17 cellular contexts compared by ENCODE assay signal in genomic region chr14:84825481-84825880, GRCh38.
DNase-seq lines count a peak whose midpoint lies in the region; ATAC-seq, FAIRE-seq and TF ChIP-seq lines count a peak whose summit lies in the region.
"Had no signal": no experiment of that assay in that cellular context is flagged by ENCODE, and none has a peak within 500 bp of the region (broad histone marks: within the 10 kb centered on the region; RNA-seq: fewer than 3 reads in every experiment).

No MANE protein-coding gene starts in this region.

- H3K9me3 Mint-ChIP-seq in T-cell: peaks cover 0 to 49% (median 25%) of the 10 kb centered on the region in 3 donors

- DNase-seq in AG20443 (ENCODE audit: low spot score) (peak; percentile 17), HTR-8/SVneo (ENCODE audit: insufficient read length, low spot score) (peak; percentile 6), bronchial epithelial cell (ENCODE audit: low read depth) (peak; percentile 87), iris pigment epithelial cell (ENCODE audit: low read depth) (peak; percentile 52), retina (no peak), GM13977 (ENCODE audit: low spot score) (no peak), T-cell (no peak)
- DNase-seq: activated CD4-positive, alpha-beta T cell treated with anti-CD3 and anti-CD28 coated beads, Interleukin-2, amount 50 U/mL, for 1 hour; activated naive CD8-positive, alpha-beta T cell treated with anti-CD3 and anti-CD28 coated beads, Interleukin-2, amount 10 ng/mL, durations not matched to agents 7 days and 5 days; activated T-cell treated with anti-CD3 and anti-CD28 coated beads, Interleukin-2, amount 50 U/mL, for 4 hours; Calu3; right lobe of liver; SIG-M5; stimulated activated CD4-positive, alpha-beta T cell treated with anti-CD3 and anti-CD28 coated beads, Interleukin-2, amount 100 ng/mL, for 48 hours; transverse colon had no signal

- ATAC-seq in HG03457 (IDR thresholded peaks at IDR 0.05; ENCODE audit: unreplicated experiment) (no peak), T-cell (replicated peaks in 1 of 4) (no peak)
- ATAC-seq: activated T-cell treated with anti-CD3 and anti-CD28 coated beads, Interleukin-2, amount 50 U/mL, for 4 hours; right lobe of liver had no signal

- H3K27me3 ChIP-seq in bronchial epithelial cell (ENCODE audit: control insufficient read depth, insufficient read depth, low read length): no peaks in the 10 kb centered on the region
- H3K27me3 ChIP-seq: right lobe of liver, transverse colon had no signal

- H3K36me3 ChIP-seq in bronchial epithelial cell (ENCODE audit: control insufficient read depth, insufficient read depth, low read length): no peaks in the 10 kb centered on the region
- H3K36me3 ChIP-seq: right lobe of liver, transverse colon had no signal

- TF ChIP-seq CTCF in bronchial epithelial cell (IDR thresholded peaks at IDR 0.05; ENCODE audit: insufficient read depth, low read length, severe bottlenecking): no peak
- TF ChIP-seq CTCF in GM13977 (IDR thresholded peaks at IDR 0.05; ENCODE audit: extremely low read depth, insufficient read depth, missing control alignments): no peak

- POLR2A ChIA-PET in T-cell (lab: Charles Lee): no interaction called here

- CTCF ChIA-PET in T-cell (lab: Charles Lee): no interaction called here

- in situ Hi-C loops in GM13977 (cut with MboI; ENCODE audit: low pct_unique_long_range_greater_than_20kb, low sequenced_read_pairs, unreplicated experiment): no loop called here

- H3K36me3 Mint-ChIP-seq in T-cell: no peaks in the 10 kb centered on the region
- H3K36me3 Mint-ChIP-seq: activated naive CD8-positive, alpha-beta T cell treated with anti-CD3 and anti-CD28 coated beads, Interleukin-2, amount 10 ng/mL, durations not matched to agents 7 days and 5 days; memory B cell had no signal

- no peak overlapping the region for H3K4me3 ChIP-seq in bronchial epithelial cell (ENCODE audit: low read depth, low read length)
- H3K4me3 ChIP-seq: right lobe of liver, transverse colon had no signal

- FAIRE-seq in HTR-8/SVneo (lab: Jason Lieb, UNC) (no peak), bronchial epithelial cell (lab: Jason Lieb, UNC) (no peak)

- H3K27ac Mint-ChIP-seq in T-cell: no peak overlapping the region
- H3K27ac Mint-ChIP-seq: activated naive CD8-positive, alpha-beta T cell treated with anti-CD3 and anti-CD28 coated beads, Interleukin-2, amount 10 ng/mL, durations not matched to agents 7 days and 5 days; memory B cell had no signal

- no peaks in the 10 kb centered on the region for H3K27me3 Mint-ChIP-seq in T-cell
- H3K27me3 Mint-ChIP-seq: activated naive CD8-positive, alpha-beta T cell treated with anti-CD3 and anti-CD28 coated beads, Interleukin-2, amount 10 ng/mL, durations not matched to agents 7 days and 5 days; memory B cell had no signal

- no peak overlapping the region for H3K4me3 Mint-ChIP-seq in T-cell
- H3K4me3 Mint-ChIP-seq: activated naive CD8-positive, alpha-beta T cell treated with anti-CD3 and anti-CD28 coated beads, Interleukin-2, amount 10 ng/mL, durations not matched to agents 7 days and 5 days; activated T-cell treated with anti-CD3 and anti-CD28 coated beads, Interleukin-2, amount 50 U/mL, for 4 hours; memory B cell had no signal

- H3K4me1 Mint-ChIP-seq in T-cell: no peaks in the 10 kb centered on the region
- H3K4me1 Mint-ChIP-seq: activated naive CD8-positive, alpha-beta T cell treated with anti-CD3 and anti-CD28 coated beads, Interleukin-2, amount 10 ng/mL, durations not matched to agents 7 days and 5 days; memory B cell had no signal

Comparison
In these comparisons a context has a peak if more than half of its experiments do, and no peak if none do; other contexts are left out.
1. DNase-seq: peak in AG20443 (single experiment), HTR-8/SVneo (single experiment), bronchial epithelial cell (single experiment) and iris pigment epithelial cell (single experiment); none in retina (single experiment), GM13977 (single experiment) and T-cell (0 of 34).